ENCODE assay signal across 10 cellular contexts in the genomic region with DNA sequence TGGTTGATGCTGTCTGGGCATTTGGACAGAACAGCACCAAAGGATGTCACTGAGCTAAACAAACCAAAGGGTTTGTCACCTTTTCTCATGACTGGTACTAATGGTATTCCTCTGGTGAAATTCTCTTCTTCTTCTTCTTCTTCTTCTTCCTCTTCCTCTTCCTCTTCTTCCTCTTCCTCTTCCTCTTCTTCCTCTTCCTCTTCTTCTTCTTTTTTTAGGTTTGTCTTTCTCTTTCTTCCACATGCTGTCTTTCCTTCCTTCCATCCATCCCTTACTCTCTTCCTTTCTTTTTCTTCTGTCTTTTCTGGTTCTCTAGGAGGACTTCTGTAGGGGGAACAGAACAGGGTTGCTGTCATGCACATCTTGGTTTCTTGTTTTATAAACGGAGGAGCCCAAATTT. TPM values are rescaled to one million over a fixed set of nuclear protein-coding genes. Genes with fewer than 3 reads are reported as not detected.
"Had no signal": no experiment of that assay in that cellular context is flagged by ENCODE, and none has a peak within 500 bp of the region (broad histone marks: within the 10 kb centered on the region; RNA-seq: fewer than 3 reads in every experiment).

No MANE protein-coding gene starts in this region.

- H3K4me3 ChIP-seq: GM23338 had no signal

- H2AFZ ChIP-seq: GM23338 had no signal

- DNase-seq: H9, HCEC 1CT, HFFc6 had no signal

- ATAC-seq: GM23338, HepG2 had no signal

- H3K27ac ChIP-seq: HL-60 had no signal

- FAIRE-seq: H1, H54, HepG2 had no signal

- H3K4me2 ChIP-seq: GM23338 had no signal

RNA-seq across cellular contexts. Expression of a gene that starts 9.3 kb away (rescaled TPM):
- total RNA-seq: GM23338, H1, H9, HFFc6 had no signal
- polyA plus RNA-seq: GM23338, H1, IgD-negative memory B cell had no signal

RNA-seq across cellular contexts. Expression of a gene that starts 54.3 kb away (rescaled TPM):
- total RNA-seq: GM23338, HepG2, HFFc6, HT1080 had no signal
- polyA plus RNA-seq: GM23338, HepG2, IgD-negative memory B cell had no signal
